Comparison of ENCODE assay signal across 24 cellular contexts in the genomic region with DNA sequence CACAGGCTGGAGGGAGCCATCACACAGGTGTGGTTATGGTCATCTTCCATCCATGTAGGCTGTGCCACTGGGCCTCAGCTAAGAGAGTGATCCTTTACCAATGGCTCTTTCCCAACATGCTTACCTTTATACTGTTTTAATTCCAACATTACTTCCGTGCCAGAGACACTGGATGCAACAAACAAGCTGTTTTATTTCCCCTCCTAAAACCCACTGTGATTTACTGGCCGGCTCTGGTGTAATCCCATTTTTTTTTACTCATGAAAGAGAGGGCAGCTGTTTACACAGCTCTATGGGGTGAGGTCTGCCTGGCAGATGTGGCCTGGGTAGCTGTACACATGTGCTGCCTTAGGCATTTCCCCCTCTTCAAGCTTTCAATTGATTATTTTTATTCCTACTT. TPM values are rescaled to one million over a fixed set of nuclear protein-coding genes. Genes with fewer than 3 reads are reported as not detected.
DNase-seq lines count a peak whose midpoint lies in the region; ATAC-seq and TF ChIP-seq lines count a peak whose summit lies in the region.
"Had no signal": no experiment of that assay in that cellular context is flagged by ENCODE, and none has a peak within 500 bp of the region (broad histone marks: within the 10 kb centered on the region; RNA-seq: fewer than 3 reads in every experiment).

No MANE protein-coding gene starts in this region.

- no peaks in the 10 kb centered on the region for H3K9me3 ChIP-seq in transverse colon
- H3K9me3 ChIP-seq: MG63, SJSA1 had no signal

- no peak for DNase-seq in activated naive CD8-positive, alpha-beta T cell treated with anti-CD3 and anti-CD28 coated beads, Interleukin-2, amount 10 ng/mL, durations not matched to agents 7 days and 5 days
- no peak for DNase-seq in activated naive CD8-positive, alpha-beta T cell treated with anti-CD3 and anti-CD28 coated beads, Interleukin-2, amount 50 U/mL, for 24 hours
- DNase-seq in left colon (peak in 1 of 2 donors; percentile 25), transverse colon (no peak), progenitor cell of endocrine pancreas (ENCODE audit: low spot score, unreplicated experiment) (no peak), NCI-H1436 treated with DMSO at 0.1 percent for 48 hours (lab: John Stamatoyannopoulos, UW) (no peak)
- DNase-seq: AML-193; CD8-positive, alpha-beta memory T cell; EL; GF-D8; MG63; NCI-H1092; NCI-H1436; NCI-H1930; NCI-H2227 treated with DMSO at 0.1 percent for 48 hours; NCI-H510A treated with DMSO at 0.1 percent for 48 hours; NCI-H748 treated with DMSO at 0.1 percent for 48 hours; OCI-M1 had no signal

- no peaks in the 10 kb centered on the region for H3K27me3 ChIP-seq in transverse colon
- H3K27me3 ChIP-seq: MG63, SJSA1 had no signal

- H3K36me3 Mint-ChIP-seq in activated naive CD8-positive, alpha-beta T cell treated with anti-CD3 and anti-CD28 coated beads, Interleukin-2, amount 10 ng/mL, durations not matched to agents 7 days and 5 days, result peaks cover 22% of the 10 kb centered on the region
- H3K36me3 Mint-ChIP-seq in activated naive CD8-positive, alpha-beta T cell treated with anti-CD3 and anti-CD28 coated beads, Interleukin-2, amount 50 U/mL, for 24 hours (ENCODE audit: low read depth), result peaks cover 34% of the 10 kb centered on the region
- peaks cover 27% of the 10 kb centered on the region for H3K36me3 Mint-ChIP-seq in progenitor cell of endocrine pancreas (ENCODE audit: insufficient read depth)

- H3K4me1 Mint-ChIP-seq in activated naive CD8-positive, alpha-beta T cell treated with anti-CD3 and anti-CD28 coated beads, Interleukin-2, amount 10 ng/mL, durations not matched to agents 7 days and 5 days, result peaks cover 1% of the 10 kb centered on the region
- H3K4me1 Mint-ChIP-seq in activated naive CD8-positive, alpha-beta T cell treated with anti-CD3 and anti-CD28 coated beads, Interleukin-2, amount 50 U/mL, for 24 hours, result peaks cover 4% of the 10 kb centered on the region
- no peaks in the 10 kb centered on the region for H3K4me1 Mint-ChIP-seq in progenitor cell of endocrine pancreas (ENCODE audit: low read depth)
- H3K4me1 Mint-ChIP-seq: CD8-positive, alpha-beta memory T cell had no signal

- intact Hi-C loops in left colon (cut with DNase I, micrococcal nuclease), result no loop called here
- intact Hi-C loops in transverse colon (cut with DNase I; ENCODE audit: low total_unique reads), result no loop called here

- H3K27ac Mint-ChIP-seq in activated naive CD8-positive, alpha-beta T cell treated with anti-CD3 and anti-CD28 coated beads, Interleukin-2, amount 10 ng/mL, durations not matched to agents 7 days and 5 days, result peak overlapping the region; percentile 63
- H3K27ac Mint-ChIP-seq in activated naive CD8-positive, alpha-beta T cell treated with anti-CD3 and anti-CD28 coated beads, Interleukin-2, amount 50 U/mL, for 24 hours, result no peak overlapping the region
- no peak overlapping the region for H3K27ac Mint-ChIP-seq in progenitor cell of endocrine pancreas

- no peak overlapping the region for H3K4me3 Mint-ChIP-seq in activated naive CD8-positive, alpha-beta T cell treated with anti-CD3 and anti-CD28 coated beads, Interleukin-2, amount 10 ng/mL, durations not matched to agents 7 days and 5 days
- no peak overlapping the region for H3K4me3 Mint-ChIP-seq in activated naive CD8-positive, alpha-beta T cell treated with anti-CD3 and anti-CD28 coated beads, Interleukin-2, amount 50 U/mL, for 24 hours
- no peak overlapping the region for H3K4me3 Mint-ChIP-seq in progenitor cell of endocrine pancreas (ENCODE audit: low read depth)
- H3K4me3 Mint-ChIP-seq: CD8-positive, alpha-beta memory T cell had no signal

- TF ChIP-seq EP300 in transverse colon (IDR thresholded peaks at IDR 0.05; ENCODE audit: low read depth), result no peak

- POLR2A ChIA-PET in activated naive CD8-positive, alpha-beta T cell treated with anti-CD3 and anti-CD28 coated beads, Interleukin-2, amount 10 ng/mL, durations not matched to agents 7 days and 5 days (lab: Charles Lee), result no interaction called here

- no peaks in the 10 kb centered on the region for H3K27me3 Mint-ChIP-seq in activated naive CD8-positive, alpha-beta T cell treated with anti-CD3 and anti-CD28 coated beads, Interleukin-2, amount 10 ng/mL, durations not matched to agents 7 days and 5 days
- H3K27me3 Mint-ChIP-seq in activated naive CD8-positive, alpha-beta T cell treated with anti-CD3 and anti-CD28 coated beads, Interleukin-2, amount 50 U/mL, for 24 hours, result no peaks in the 10 kb centered on the region
- H3K27me3 Mint-ChIP-seq in progenitor cell of endocrine pancreas, result no peaks in the 10 kb centered on the region

- no peak for TF ChIP-seq POLR2A in transverse colon (IDR thresholded peaks at IDR 0.05)

- no peak for ATAC-seq in activated naive CD8-positive, alpha-beta T cell treated with anti-CD3 and anti-CD28 coated beads, Interleukin-2, amount 10 ng/mL, durations not matched to agents 7 days and 5 days (ENCODE audit: low read depth)
- ATAC-seq in activated naive CD8-positive, alpha-beta T cell treated with anti-CD3 and anti-CD28 coated beads, Interleukin-2, amount 50 U/mL, for 24 hours, result no peak
- no peak for ATAC-seq in SK-N-SH treated with all-trans-retinoic acid at 6 μM for 48 hours
- ATAC-seq in left colon, result peak; percentile 63
- ATAC-seq in GM18867 (IDR thresholded peaks at IDR 0.05; ENCODE audit: unreplicated experiment), result no peak
- ATAC-seq: K562, Right ventricle myocardium inferior had no signal

- H3K27ac ChIP-seq in transverse colon, result peak overlapping the region; percentile 4 to 53 (median 27)
- H3K27ac ChIP-seq: C4-2B, SJSA1 had no signal

- 47% methylated on average over 2 of the region's 2 CpGs; no CpG with 5 or more reads in 1 of the 2 donors for WGBS in transverse colon (ENCODE audit: low coverage in 1 of 2), 2 donors

- in situ Hi-C loops in transverse colon (cut with MboI; ENCODE audit: low pct_ligation_motif_present in 1 of 4, low pct_unique_long_range_greater_than_20kb in 1 of 4, low sequenced_read_pairs in 3 of 4), result no loop called here

- TF ChIP-seq CTCF in transverse colon (IDR thresholded peaks at IDR 0.05) (no peak), progenitor cell of endocrine pancreas (IDR thresholded peaks at IDR 0.05; ENCODE audit: unreplicated experiment) (no peak)

- H3K4me1 ChIP-seq in transverse colon, result peaks cover 0 to 24% (median 16%) of the 10 kb centered on the region in 4 donors
- H3K4me1 ChIP-seq: SJSA1 had no signal

- peaks cover 0 to 25% (median 11%) of the 10 kb centered on the region in 4 donors for H3K36me3 ChIP-seq in transverse colon

- no peaks in the 10 kb centered on the region for H3K9me3 Mint-ChIP-seq in activated naive CD8-positive, alpha-beta T cell treated with anti-CD3 and anti-CD28 coated beads, Interleukin-2, amount 10 ng/mL, durations not matched to agents 7 days and 5 days
- H3K9me3 Mint-ChIP-seq in activated naive CD8-positive, alpha-beta T cell treated with anti-CD3 and anti-CD28 coated beads, Interleukin-2, amount 50 U/mL, for 24 hours, result no peaks in the 10 kb centered on the region
- no peaks in the 10 kb centered on the region for H3K9me3 Mint-ChIP-seq in progenitor cell of endocrine pancreas (ENCODE audit: low read depth)
- H3K9me3 Mint-ChIP-seq: CD8-positive, alpha-beta memory T cell had no signal

- H3K4me3 ChIP-seq in transverse colon, result no peak overlapping the region
- H3K4me3 ChIP-seq: K562, MG63, SJSA1 had no signal

TF ChIP-seq in SK-N-SH treated with all-trans-retinoic acid at 6 μM for 48 hours, 23 proteins besides CTCF, POLR2A, EP300 and RAD21:
- TF ChIP-seq, protein P1, sequence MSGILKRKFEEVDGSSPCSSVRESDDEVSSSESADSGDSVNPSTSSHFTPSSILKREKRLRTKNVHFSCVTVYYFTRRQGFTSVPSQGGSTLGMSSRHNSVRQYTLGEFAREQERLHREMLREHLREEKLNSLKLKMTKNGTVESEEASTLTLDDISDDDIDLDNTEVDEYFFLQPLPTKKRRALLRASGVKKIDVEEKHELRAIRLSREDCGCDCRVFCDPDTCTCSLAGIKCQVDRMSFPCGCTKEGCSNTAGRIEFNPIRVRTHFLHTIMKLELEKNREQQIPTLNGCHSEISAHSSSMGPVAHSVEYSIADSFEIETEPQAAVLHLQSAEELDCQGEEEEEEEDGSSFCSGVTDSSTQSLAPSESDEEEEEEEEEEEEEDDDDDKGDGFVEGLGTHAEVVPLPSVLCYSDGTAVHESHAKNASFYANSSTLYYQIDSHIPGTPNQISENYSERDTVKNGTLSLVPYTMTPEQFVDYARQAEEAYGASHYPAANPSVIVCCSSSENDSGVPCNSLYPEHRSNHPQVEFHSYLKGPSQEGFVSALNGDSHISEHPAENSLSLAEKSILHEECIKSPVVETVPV (CRISPR knock-in tag; IDR thresholded peaks at IDR 0.05), result no peak
- TF ChIP-seq ZNF8 (CRISPR knock-in tag; IDR thresholded peaks at IDR 0.05), result no peak
- no peak for TF ChIP-seq ZFP30 (CRISPR knock-in tag; IDR thresholded peaks at IDR 0.05)
- no peak for TF ChIP-seq CSDC2 (CRISPR knock-in tag; IDR thresholded peaks at IDR 0.05)
- peak; percentile 66; the same call in 1 of the 2 replicates for TF ChIP-seq TCF4 (CRISPR knock-in tag; IDR thresholded peaks at IDR 0.05; ENCODE audit: borderline replicate concordance)

RNA-seq across cellular contexts. Expression of gene MACROH2A1, which starts 58.5 kb away (rescaled TPM):
- 100 to 1,000 TPM; 253 to 258 TPM for total RNA-seq in activated naive CD8-positive, alpha-beta T cell treated with anti-CD3 and anti-CD28 coated beads, Interleukin-2, amount 10 ng/mL, durations not matched to agents 7 days and 5 days
- 100 to 1,000 TPM; 212 to 216 TPM for total RNA-seq in left colon
- 100 to 1,000 TPM; 190 to 348 (median 314) TPM for total RNA-seq in transverse colon
- 311 and 319 TPM in 2 replicates for total RNA-seq in progenitor cell of endocrine pancreas
